In the genomic region with DNA sequence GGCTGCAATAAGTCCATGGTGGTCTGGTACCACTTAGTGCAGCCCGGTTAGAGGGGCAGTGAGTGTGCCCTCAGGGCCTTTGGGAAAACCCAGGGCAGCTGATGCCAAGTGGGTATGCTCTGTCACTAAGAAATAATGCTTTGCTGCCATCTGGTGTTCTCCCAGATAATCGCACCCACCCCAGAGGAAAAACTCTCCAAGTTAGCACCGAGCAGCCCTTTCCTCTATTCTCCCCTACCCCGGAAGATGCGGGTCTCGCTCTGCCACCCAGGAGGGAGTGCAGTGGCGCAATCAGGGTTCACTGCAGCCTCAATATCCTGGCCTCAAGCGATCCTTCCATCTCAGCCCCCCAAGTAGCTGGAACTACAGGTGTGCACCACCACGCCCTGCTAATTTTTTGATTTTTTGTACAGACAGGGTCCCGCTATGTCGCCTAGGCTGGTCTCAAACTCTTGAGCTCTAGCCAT, we compare ENCODE assay signal across 8 cellular contexts. TPM values are rescaled to one million over a fixed set of nuclear protein-coding genes. Genes with fewer than 3 reads are reported as not detected.
A peak's percentile ranks its signal among the peaks of the same experiment; 100 is the strongest.
DNase-seq lines count a peak whose midpoint lies in the region; ATAC-seq and TF ChIP-seq lines count a peak whose summit lies in the region.

No MANE protein-coding gene starts in this region.

- H3K27ac Mint-ChIP-seq in type B pancreatic cell = no peak overlapping the region

- H3K9me3 ChIP-seq in gastroesophageal sphincter = no peaks in the 10 kb centered on the region
- H3K9me3 ChIP-seq in ovary = no peaks in the 10 kb centered on the region

- intact Hi-C loops in ovary (cut with DNase I) = loop anchor here in 2 of 4 donors (5.0 to 10.0 kb wide), 4 partner anchors 315 to 783 kb away; no protein-coding TSS in a partner anchor

- no peak overlapping the region for H3K27ac ChIP-seq in gastroesophageal sphincter
- no peak overlapping the region for H3K27ac ChIP-seq in ovary

- no peaks in the 10 kb centered on the region for H3K27me3 Mint-ChIP-seq in type B pancreatic cell

- H3K9me3 Mint-ChIP-seq in type B pancreatic cell = no peaks in the 10 kb centered on the region

- H3K4me3 ChIP-seq in gastroesophageal sphincter (no peak overlapping the region), ovary (no peak overlapping the region)

- ATAC-seq in gastroesophageal sphincter (peak; percentile 60), HG02798 (IDR thresholded peaks at IDR 0.05; ENCODE audit: poor library complexity, unreplicated experiment) (no peak)

- no peak for TF ChIP-seq EP300 in gastroesophageal sphincter (IDR thresholded peaks at IDR 0.05)
- no peak for TF ChIP-seq EP300 in ovary (IDR thresholded peaks at IDR 0.05)

- no peak for TF ChIP-seq POLR2A in gastroesophageal sphincter (IDR thresholded peaks at IDR 0.05)
- no peak for TF ChIP-seq POLR2A in ovary (IDR thresholded peaks at IDR 0.05)

- H3K36me3 ChIP-seq in gastroesophageal sphincter (peaks cover 0 to 10% of the 10 kb centered on the region in 2 donors), ovary (no peaks in the 10 kb centered on the region)

- peaks cover 4% of the 10 kb centered on the region for H3K4me1 Mint-ChIP-seq in type B pancreatic cell (ENCODE audit: unreplicated experiment)

- TF ChIP-seq CTCF in gastroesophageal sphincter (IDR thresholded peaks at IDR 0.05) (peak; percentile 70 to 88 (median 78)), ovary (IDR thresholded peaks at IDR 0.05) (peak; percentile 67 to 71 (median 70)), type B pancreatic cell (conservative IDR thresholded peaks at IDR 0.05) (peak; percentile 91)

- no peaks in the 10 kb centered on the region for H3K27me3 ChIP-seq in gastroesophageal sphincter
- H3K27me3 ChIP-seq in ovary = no peaks in the 10 kb centered on the region

- 27% methylated on average over 8 of the region's 11 CpGs; no CpG with 5 or more reads in 1 of the 2 donors for WGBS in gastroesophageal sphincter (ENCODE audit: low coverage in 1 of 2), 2 donors
- 18 to 20% (median 20%) methylated on average over 11 of the region's 11 CpGs for WGBS in ovary, 3 donors

- no peak overlapping the region for H3K4me3 Mint-ChIP-seq in type B pancreatic cell

- peaks cover under 1% of the 10 kb centered on the region for H3K36me3 Mint-ChIP-seq in type B pancreatic cell

- DNase-seq in GDM1 (lab: John Stamatoyannopoulos, UW) (peak; percentile 36), Kasumi-1 (lab: John Stamatoyannopoulos, UW) (peak; percentile 79 to 84), SHP77 (lab: John Stamatoyannopoulos, UW) (peak; percentile 42 to 54), ovary (peak; percentile 44 to 69 (median 66)), type B pancreatic cell (ENCODE audit: extremely low spot score, unreplicated experiment) (peak; percentile 76)
- peak; percentile 44 for DNase-seq in activated effector memory CD4-positive, alpha-beta T cell treated with Interleukin-2 at 50 U/mL for 16 hours

- peaks cover 0 to 35% (median 0%) of the 10 kb centered on the region in 3 donors for H3K4me1 ChIP-seq in gastroesophageal sphincter
- H3K4me1 ChIP-seq in ovary (ENCODE audit: insufficient read depth) = peaks cover 7% of the 10 kb centered on the region

RNA-seq across cellular contexts. Expression of a gene that starts 21.3 kb away (rescaled TPM):
- total RNA-seq in gastroesophageal sphincter (1 to 10 TPM; 2.0 to 9.5 (median 6.4) TPM), ovary (1 to 10 TPM in 6 of 7 donors, under 1 TPM in 1; 0.77 to 6.2 (median 1.7) TPM), type B pancreatic cell (ENCODE audit: low replicate concordance) (3.4 and 5.0 TPM in 2 replicates)
- polyA plus RNA-seq in ovary = 1 to 10 TPM; 2.5 to 2.7 TPM

RNA-seq across cellular contexts. Expression of a gene that starts 26.0 kb away (rescaled TPM):
- total RNA-seq in gastroesophageal sphincter = 10 to 100 TPM; 11.7 to 34.0 (median 27.8) TPM
- total RNA-seq in ovary = 10 to 100 TPM; 13.2 to 34.9 (median 17.8) TPM
- polyA plus RNA-seq in ovary = 10 to 100 TPM; 32.9 to 43.8 TPM
- 59.8 and 69.7 TPM in 2 replicates for total RNA-seq in type B pancreatic cell (ENCODE audit: low replicate concordance)

RNA-seq across cellular contexts. Expression of a gene that starts 28.2 kb away (rescaled TPM):
- total RNA-seq in gastroesophageal sphincter (100 to 1,000 TPM in 1 of 4 donors, 10 to 100 TPM in 3; 67.9 to 103 (median 87.8) TPM), ovary (100 to 1,000 TPM in 5 of 7 donors, 10 to 100 TPM in 2; 57.9 to 139 (median 126) TPM), type B pancreatic cell (ENCODE audit: low replicate concordance) (111 and 124 TPM in 2 replicates)
- 100 to 1,000 TPM in 1 of 2 donors, 10 to 100 TPM in 1; 51.5 to 120 TPM for polyA plus RNA-seq in ovary
